15 cellular contexts compared by ENCODE assay signal in the genomic region with DNA sequence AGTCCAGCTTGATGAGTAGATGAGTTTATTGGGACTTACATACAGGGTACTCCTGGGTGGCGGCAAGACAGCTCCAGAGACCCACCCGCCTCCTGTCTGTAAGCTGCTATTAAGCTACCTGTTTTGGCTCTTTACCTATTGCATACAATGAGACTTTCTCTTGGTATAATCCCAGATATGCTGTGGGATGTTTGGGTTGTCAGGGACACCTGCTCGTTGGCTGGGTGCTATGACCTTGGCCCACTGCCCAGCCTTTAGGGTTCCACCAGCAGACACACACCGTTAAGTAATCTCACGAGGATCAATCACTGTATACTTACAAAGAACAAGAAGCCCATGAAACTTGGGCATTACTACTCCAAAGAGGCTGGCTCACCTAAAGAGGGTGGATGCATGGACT.
DNase-seq lines count a peak whose midpoint lies in the region; ATAC-seq and TF ChIP-seq lines count a peak whose summit lies in the region.
"Had no signal": no experiment of that assay in that cellular context is flagged by ENCODE, and none has a peak within 500 bp of the region (broad histone marks: within the 10 kb centered on the region; RNA-seq: fewer than 3 reads in every experiment).

No MANE protein-coding gene starts in this region.

- H3K36me3 ChIP-seq in RWPE2 (ENCODE audit: low read depth) (no peaks in the 10 kb centered on the region), mucosa of descending colon (ENCODE audit: low read depth) (no peaks in the 10 kb centered on the region)
- H3K36me3 ChIP-seq: BLaER1 treated with 17β-estradiol and CSF1 and Interleukin-3, amounts not matched to agents 10 nM and 100 nM; HAP-1 had no signal

- H3K27ac ChIP-seq in RWPE2 (ENCODE audit: poor library complexity, severe bottlenecking), result peak overlapping the region; percentile 19
- H3K27ac ChIP-seq: BLaER1 treated with 17β-estradiol and CSF1 and Interleukin-3, amounts not matched to agents 10 nM and 100 nM; GM23248 had no signal

- CTCF ChIA-PET in GM10248 (lab: Yijun Ruan, JAX), result interaction anchor here (0.7 to 3.5 kb wide), 4 partner anchors 9 to 18 kb away, joined by 3 to 13 read pairs (median 6); no protein-coding TSS in a partner anchor

- POLR2A ChIA-PET in GM10248 (lab: Yijun Ruan, JAX), result no interaction called here

- DNase-seq in NCI-H2029 treated with DMSO at 0.1 percent for 48 hours (lab: John Stamatoyannopoulos, UW) (peak; percentile 14), NCI-H2029 (lab: John Stamatoyannopoulos, UW) (no peak), NCI-H1105 (lab: John Stamatoyannopoulos, UW) (peak; percentile 67), RWPE2 (ENCODE audit: low spot score) (no peak), mucosa of descending colon (no peak), NCI-H524 treated with DMSO at 0.1 percent for 48 hours (lab: John Stamatoyannopoulos, UW) (no peak), GM10248 (ENCODE audit: extremely low spot score) (no peak)
- DNase-seq: ACHN; CD4-positive, CD25-positive, alpha-beta regulatory T cell; DND-41; GDM1; GM23248 had no signal

- TF ChIP-seq CTCF in RWPE2 (IDR thresholded peaks at IDR 0.05; ENCODE audit: poor library complexity, severe bottlenecking) (no peak), mucosa of descending colon (IDR thresholded peaks at IDR 0.05) (no peak), GM10248 (IDR thresholded peaks at IDR 0.05; ENCODE audit: control extremely low read depth, extremely low read depth, low read depth, missing control alignments) (no peak)

- intact Hi-C loops in mucosa of descending colon (cut with DNase I, micrococcal nuclease), result no loop called here

- H3K4me1 ChIP-seq in RWPE2 (ENCODE audit: insufficient read depth, poor library complexity, severe bottlenecking), result peaks cover 13% of the 10 kb centered on the region
- no peaks in the 10 kb centered on the region for H3K4me1 ChIP-seq in mucosa of descending colon (ENCODE audit: low read depth)
- H3K4me1 ChIP-seq: HAP-1 had no signal

- no peaks in the 10 kb centered on the region for H3K27me3 ChIP-seq in RWPE2 (ENCODE audit: insufficient read depth, poor library complexity, severe bottlenecking)
- H3K27me3 ChIP-seq: BLaER1 treated with 17β-estradiol and CSF1 and Interleukin-3, amounts not matched to agents 10 nM and 100 nM had no signal

- H3K4me3 ChIP-seq in RWPE2 (ENCODE audit: severe bottlenecking) (no peak overlapping the region), mucosa of descending colon (no peak overlapping the region)
- H3K4me3 ChIP-seq: BLaER1 treated with 17β-estradiol and CSF1 and Interleukin-3, amounts not matched to agents 10 nM and 100 nM; GM23248; HAP-1 had no signal

- ATAC-seq in RWPE2 (ENCODE audit: low read depth), result no peak
- peak; percentile 38 for ATAC-seq in mucosa of descending colon
- ATAC-seq in GM19467 (IDR thresholded peaks at IDR 0.05; ENCODE audit: unreplicated experiment), result no peak

- H3K9me3 ChIP-seq in RWPE2 (ENCODE audit: severe bottlenecking), result no peaks in the 10 kb centered on the region
- no peaks in the 10 kb centered on the region for H3K9me3 ChIP-seq in mucosa of descending colon
- H3K9me3 ChIP-seq: BLaER1 treated with 17β-estradiol and CSF1 and Interleukin-3, amounts not matched to agents 10 nM and 100 nM; HAP-1 had no signal

Comparison
In these comparisons a context has a peak if more than half of its experiments do, and no peak if none do; other contexts are left out.
1. DNase-seq: peak in NCI-H2029 treated with DMSO at 0.1 percent for 48 hours (single experiment) and NCI-H1105 (single experiment); none in NCI-H2029 (single experiment), RWPE2 (single experiment), mucosa of descending colon (0 of 3), NCI-H524 treated with DMSO at 0.1 percent for 48 hours (single experiment) and GM10248 (single experiment).